Comparison of ENCODE assay signal across 2 cellular contexts in the genomic region with DNA sequence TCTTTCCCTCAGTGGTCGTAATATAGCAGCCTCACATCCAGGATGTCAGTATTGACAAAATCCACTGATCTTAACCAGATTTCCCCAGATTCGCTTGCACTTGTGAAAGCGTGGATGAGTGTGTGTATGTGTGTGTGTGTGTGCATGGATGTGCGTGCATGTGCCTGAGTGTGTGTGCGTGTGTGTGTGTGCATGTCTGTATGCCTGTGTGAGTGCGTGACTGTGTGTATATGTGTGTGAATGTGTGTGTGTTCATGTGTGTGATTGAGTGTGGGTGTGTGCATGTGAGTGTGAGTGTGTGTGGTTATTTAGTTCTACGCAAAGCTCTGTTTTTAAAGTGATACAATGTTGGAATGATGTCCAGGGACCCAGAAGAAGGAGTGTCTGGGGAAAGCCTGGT.
TF ChIP-seq lines count a peak whose summit lies in the region.

No MANE protein-coding gene starts in this region.

TF ChIP-seq in WTC11, 78 proteins besides CTCF, POLR2A, EP300 and RAD21 (continued from another document):
- TF ChIP-seq ZBTB43 (CRISPR knock-in tag; IDR thresholded peaks at IDR 0.05) = peak; percentile 35; the same call in 1 of the 2 replicates
TF ChIP-seq in WTC11: peak in this region for 1.

TF ChIP-seq in neural cell, 6 proteins besides CTCF, POLR2A, EP300 and RAD21 (continued from another document):
- TF ChIP-seq REST (IDR thresholded peaks at IDR 0.05; ENCODE audit: borderline replicate concordance) = no peak
